Comparison of ENCODE assay signal across 9 cellular contexts in the genomic region with DNA sequence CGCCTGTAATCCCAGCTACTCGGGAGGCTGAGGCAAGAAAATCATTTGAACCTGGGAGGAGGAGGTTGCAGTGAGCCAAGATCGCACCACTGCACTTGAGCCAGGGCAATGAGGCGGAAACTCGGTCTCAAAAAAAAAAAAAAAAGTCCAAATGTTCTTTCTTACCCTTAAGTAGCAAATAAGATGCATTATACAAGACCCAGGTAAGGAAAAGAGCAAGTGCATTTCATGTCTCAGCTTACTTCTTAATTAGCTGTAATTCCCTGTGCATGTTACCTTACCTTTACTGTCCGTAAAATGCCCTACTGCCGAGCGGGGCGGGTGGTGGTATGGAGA. TPM values are rescaled to one million over a fixed set of nuclear protein-coding genes. Genes with fewer than 3 reads are reported as not detected.
DNase-seq lines count a peak whose midpoint lies in the region; ATAC-seq and TF ChIP-seq lines count a peak whose summit lies in the region.
"Had no signal": no experiment of that assay in that cellular context is flagged by ENCODE, and none has a peak within 500 bp of the region (broad histone marks: within the 10 kb centered on the region; RNA-seq: fewer than 3 reads in every experiment).

No MANE protein-coding gene starts in this region.

- H3K27me3 Mint-ChIP-seq in neural progenitor cell (ENCODE audit: insufficient read depth, low read depth) = peaks cover 5% of the 10 kb centered on the region

- H3K4me1 Mint-ChIP-seq in neural progenitor cell = peaks cover 6% of the 10 kb centered on the region

- peaks cover 37 to 78% (median 57%) of the 10 kb centered on the region in 11 experiments for H3K9me3 ChIP-seq in BLaER1 treated with 17β-estradiol and CSF1 and Interleukin-3, amounts not matched to agents 10 nM and 100 nM (replicated peaks in 1 of 11)
- no peaks in the 10 kb centered on the region for H3K9me3 ChIP-seq in OCI-LY1 (ENCODE audit: low read length)
- H3K9me3 ChIP-seq in effector memory CD4-positive, alpha-beta T cell (ENCODE audit: control insufficient read depth, low read length) = no peaks in the 10 kb centered on the region
- H3K9me3 ChIP-seq in neural progenitor cell (ENCODE audit: low read depth) = no peaks in the 10 kb centered on the region

- no peaks in the 10 kb centered on the region for H4K20me1 ChIP-seq in BLaER1 treated with 17β-estradiol and CSF1 and Interleukin-3, amounts not matched to agents 10 nM and 100 nM
- no peaks in the 10 kb centered on the region for H4K20me1 ChIP-seq in OCI-LY1 (ENCODE audit: insufficient read depth, low read length)
- H4K20me1 ChIP-seq in neural progenitor cell (ENCODE audit: low read depth) = peaks cover 16% of the 10 kb centered on the region

- no peak for TF ChIP-seq POLR2A in erythroblast (IDR thresholded peaks at IDR 0.05; ENCODE audit: low read length)

- DNase-seq in effector memory CD4-positive, alpha-beta T cell = no peak
- no peak for DNase-seq in neural progenitor cell (ENCODE audit: low spot score)
- DNase-seq in foreskin melanocyte = no peak
- DNase-seq in substantia nigra (lab: John Stamatoyannopoulos, UW) = no peak
- DNase-seq in erythroblast (lab: John Stamatoyannopoulos, UW) = no peak

- H3K9me3 Mint-ChIP-seq in neural progenitor cell = peaks cover 57% of the 10 kb centered on the region

- H3K9ac ChIP-seq in BLaER1 treated with 17β-estradiol and CSF1 and Interleukin-3, amounts not matched to agents 10 nM and 100 nM = peak overlapping the region in 6 of 11 experiments; percentile 56 to 77 (median 72); a peak in 7 of 22 replicates
- H3K9ac ChIP-seq in OCI-LY1 (ENCODE audit: low read length) (peak overlapping the region; percentile 91; the same call in 1 of the 2 replicates), neural progenitor cell (no peak overlapping the region)

- H3K79me2 ChIP-seq in OCI-LY1 (ENCODE audit: insufficient read depth, low read length) (0 out of 2 replicates have a peak, but pooled peaks cover 14% of the 10 kb centered on the region), neural progenitor cell (ENCODE audit: low read depth) (peaks cover 53% of the 10 kb centered on the region)

- peak overlapping the region; percentile 53 to 75 (median 64); a peak in 19 of 22 replicates for H3K4me2 ChIP-seq in BLaER1 treated with 17β-estradiol and CSF1 and Interleukin-3, amounts not matched to agents 10 nM and 100 nM
- H3K4me2 ChIP-seq in OCI-LY1 (ENCODE audit: low read length) = peak overlapping the region; percentile 81
- H3K4me2 ChIP-seq in neural progenitor cell = no peak overlapping the region

- no peak overlapping the region for H3K27ac ChIP-seq in BLaER1 treated with 17β-estradiol and CSF1 and Interleukin-3, amounts not matched to agents 10 nM and 100 nM
- H3K27ac ChIP-seq in OCI-LY1 (ENCODE audit: low read depth, low read length, poor library complexity, severe bottlenecking) (no peak overlapping the region), neural progenitor cell (no peak overlapping the region), substantia nigra (ENCODE audit: low read depth, low read length, poor library complexity, severe bottlenecking) (no peak overlapping the region)
- peak overlapping the region; percentile 61 for H3K27ac ChIP-seq in effector memory CD4-positive, alpha-beta T cell (ENCODE audit: insufficient read depth, low read length, poor library complexity, severe bottlenecking)
- H3K27ac ChIP-seq: HL-60 had no signal

- H3K9me2 ChIP-seq in OCI-LY1 (ENCODE audit: low read depth, low read length) = no peaks in the 10 kb centered on the region

- peak overlapping the region; percentile 87 for H3K27ac Mint-ChIP-seq in neural progenitor cell

- H3K4me3 Mint-ChIP-seq in neural progenitor cell = peak overlapping the region; percentile 94

- H3K4me1 ChIP-seq in BLaER1 treated with 17β-estradiol and CSF1 and Interleukin-3, amounts not matched to agents 10 nM and 100 nM = peaks cover 2 to 23% (median 6%) of the 10 kb centered on the region in 10 experiments; a peak in 17 of 20 replicates
- H3K4me1 ChIP-seq in OCI-LY1 (ENCODE audit: insufficient read depth, low read length, severe bottlenecking) (peaks cover 26% of the 10 kb centered on the region), neural progenitor cell (peaks cover 9% of the 10 kb centered on the region)
- peaks cover 13% of the 10 kb centered on the region for H3K4me1 ChIP-seq in effector memory CD4-positive, alpha-beta T cell (ENCODE audit: control insufficient read depth, insufficient read depth, low read length, poor library complexity, severe bottlenecking)

- H3F3A ChIP-seq in OCI-LY1 (ENCODE audit: insufficient read depth, low read length) = no peaks in the 10 kb centered on the region
- peaks cover 6% of the 10 kb centered on the region for H3F3A ChIP-seq in neural progenitor cell (ENCODE audit: low read depth)

- no peak for TF ChIP-seq CTCF in OCI-LY1 (IDR thresholded peaks at IDR 0.05; ENCODE audit: low read length)
- no peak for TF ChIP-seq CTCF in neural progenitor cell (IDR thresholded peaks at IDR 0.05)

- H3K36me3 Mint-ChIP-seq in neural progenitor cell = peaks cover 33% of the 10 kb centered on the region

- H3K4me3 ChIP-seq in BLaER1 treated with 17β-estradiol and CSF1 and Interleukin-3, amounts not matched to agents 10 nM and 100 nM = peak overlapping the region; percentile 60 to 74 (median 68)
- H3K4me3 ChIP-seq in OCI-LY1 (ENCODE audit: low read depth, low read length, poor library complexity, severe bottlenecking) = peak overlapping the region; percentile 93
- peak overlapping the region; percentile 100 for H3K4me3 ChIP-seq in effector memory CD4-positive, alpha-beta T cell (ENCODE audit: insufficient read depth, low read depth, low read length, poor library complexity, severe bottlenecking)
- peak overlapping the region; percentile 84 for H3K4me3 ChIP-seq in neural progenitor cell

- H3K36me3 ChIP-seq in BLaER1 treated with 17β-estradiol and CSF1 and Interleukin-3, amounts not matched to agents 10 nM and 100 nM = peaks cover 0 to 8% (median 0%) of the 10 kb centered on the region in 11 experiments; a peak in 3 of 22 replicates
- peaks cover 20% of the 10 kb centered on the region for H3K36me3 ChIP-seq in OCI-LY1 (ENCODE audit: insufficient read depth, low read length)
- no peaks in the 10 kb centered on the region for H3K36me3 ChIP-seq in effector memory CD4-positive, alpha-beta T cell (ENCODE audit: control insufficient read depth, insufficient read depth, low read length)
- H3K36me3 ChIP-seq in neural progenitor cell = peaks cover 11% of the 10 kb centered on the region

- H2AFZ ChIP-seq in OCI-LY1 (ENCODE audit: low read length) = no peak overlapping the region
- peak overlapping the region; percentile 95 for H2AFZ ChIP-seq in neural progenitor cell (replicated peaks)

- ATAC-seq in GM18858 (IDR thresholded peaks at IDR 0.05; ENCODE audit: unreplicated experiment) = no peak

- peaks cover 0 to 16% (median 12%) of the 10 kb centered on the region in 11 experiments; a peak in 16 of 22 replicates for H3K27me3 ChIP-seq in BLaER1 treated with 17β-estradiol and CSF1 and Interleukin-3, amounts not matched to agents 10 nM and 100 nM
- H3K27me3 ChIP-seq in OCI-LY1 (ENCODE audit: insufficient read depth, low read length) (no peaks in the 10 kb centered on the region), neural progenitor cell (no peaks in the 10 kb centered on the region)
- H3K27me3 ChIP-seq in effector memory CD4-positive, alpha-beta T cell (replicated peaks; ENCODE audit: control insufficient read depth, insufficient read depth, low read length, poor library complexity, severe bottlenecking) = no peaks in the 10 kb centered on the region

RNA-seq across cellular contexts. Expression of a gene that starts 3.8 kb away (rescaled TPM):
- 11.4 and 16.7 TPM in 2 replicates for total RNA-seq in neural progenitor cell (ENCODE audit: low replicate concordance)
